Comparison of ENCODE assay signal across 18 cellular contexts in the genomic region with DNA sequence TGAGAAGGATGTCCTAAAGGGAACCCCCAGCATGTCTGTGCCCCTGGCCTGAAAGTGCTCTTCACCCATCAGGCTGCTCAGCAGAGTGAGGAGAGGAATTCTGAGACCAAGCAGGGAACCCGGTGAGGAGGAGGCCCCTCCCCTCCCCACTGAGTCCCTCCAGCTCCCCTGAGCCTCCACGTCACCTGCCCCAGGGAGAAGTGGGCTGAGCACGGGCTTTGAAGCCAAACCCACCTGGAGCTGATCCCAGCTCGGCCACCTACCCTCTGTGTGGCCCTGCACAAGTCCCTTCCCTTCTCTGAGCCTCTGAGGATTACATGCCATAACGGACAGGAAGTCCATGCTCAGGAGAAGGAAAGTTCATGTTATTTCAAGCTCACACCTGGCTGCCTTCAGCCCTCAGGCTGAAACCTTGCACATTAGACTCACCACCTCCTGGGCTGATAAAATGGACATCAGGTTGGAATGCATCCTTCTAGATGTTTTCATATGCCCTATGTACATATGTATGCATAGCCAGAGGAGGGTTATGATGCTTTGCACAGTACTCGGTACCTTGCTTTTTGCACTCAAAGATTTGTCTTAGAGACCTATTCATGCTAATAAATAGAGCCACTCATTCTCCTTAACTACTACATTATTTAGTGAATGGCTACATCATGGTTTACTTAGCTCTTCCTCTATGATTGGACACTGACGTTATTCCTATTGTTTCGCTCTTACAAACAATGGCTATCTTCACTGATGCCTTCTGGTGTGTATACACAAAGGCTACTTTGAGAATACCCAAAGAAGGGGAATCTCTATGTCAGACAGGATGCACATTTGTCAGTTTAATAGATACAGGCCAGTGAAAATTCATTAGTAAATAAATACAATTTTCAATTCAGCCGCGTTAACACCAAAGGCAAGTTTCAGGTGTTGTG. TPM values are rescaled to one million over a fixed set of nuclear protein-coding genes. Genes with fewer than 3 reads are reported as not detected.
"Had no signal": no experiment of that assay in that cellular context is flagged by ENCODE, and none has a peak within 500 bp of the region (broad histone marks: within the 10 kb centered on the region; RNA-seq: fewer than 3 reads in every experiment).

No MANE protein-coding gene starts in this region.

- H3K36me3 ChIP-seq: brain microvascular endothelial cell, right lobe of liver, spleen had no signal

- H3K9me3 ChIP-seq: right lobe of liver, spleen had no signal

- H3K27me3 ChIP-seq: right lobe of liver had no signal

- H3K27ac ChIP-seq: brain microvascular endothelial cell, right lobe of liver, spleen had no signal

- DNase-seq: activated CD4-positive, alpha-beta memory T cell treated with anti-CD3 and anti-CD28 coated beads for 36 hours; activated CD4-positive, CD25-positive, alpha-beta regulatory T cell; activated effector memory CD4-positive, alpha-beta T cell treated with anti-CD3 and anti-CD28 coated beads, Interleukin-2, amount 50 U/mL, for 16 hours; activated T-cell treated with anti-CD3 and anti-CD28 coated beads, Interleukin-2, amount 50 U/mL, for 4 hours; brain microvascular endothelial cell; endodermal cell; erythroblast; hypothalamus; left cardiac atrium; natural killer cell; right lobe of liver; spleen; stimulated activated CD4-positive, alpha-beta T cell treated with anti-CD3 and anti-CD28 coated beads, Interleukin-1b, Interleukin-23, amount 100 ng/mL, for 48 hours; stimulated activated naive B cell treated with anti-CD40 and anti-IgM and Interleukin-4, amounts not matched to agents 10 μg/mL and 1 μg/mL and 100 μg/mL, for 72 hours; substantia nigra had no signal

- H3K4me3 ChIP-seq: right lobe of liver, spleen had no signal

- H3K4me1 ChIP-seq: right lobe of liver had no signal

- ATAC-seq: activated T-cell treated with anti-CD3 and anti-CD28 coated beads, Interleukin-2, amount 50 U/mL, for 4 hours; left cardiac atrium; stimulated activated naive B cell treated with anti-CD40 and anti-IgM and Interleukin-4, amounts not matched to agents 10 μg/mL and 1 μg/mL and 100 μg/mL, for 72 hours had no signal

RNA-seq across cellular contexts. Expression of a gene that starts 31.6 kb away (rescaled TPM):
- total RNA-seq: activated CD4-positive, alpha-beta memory T cell treated with anti-CD3 and anti-CD28 coated beads for 36 hours had no signal

RNA-seq across cellular contexts. Expression of a gene that starts 57.9 kb away (rescaled TPM):
- total RNA-seq: activated CD4-positive, alpha-beta memory T cell treated with anti-CD3 and anti-CD28 coated beads for 36 hours; activated T-cell treated with anti-CD3 and anti-CD28 coated beads, Interleukin-2, amount 50 U/mL, for 4 hours; endodermal cell; glomerular endothelial cell; left cardiac atrium; mucosa of gallbladder; natural killer cell; progenitor cell of endocrine pancreas; right lobe of liver; spleen had no signal
- polyA plus RNA-seq: spleen had no signal
